ENCODE assay signal across 11 cellular contexts in genomic region chr2:144996225-144996795, GRCh38.
DNase-seq lines count a peak whose midpoint lies in the region; TF ChIP-seq lines count a peak whose summit lies in the region.
"Had no signal": no experiment of that assay in that cellular context is flagged by ENCODE, and none has a peak within 500 bp of the region (broad histone marks: within the 10 kb centered on the region; RNA-seq: fewer than 3 reads in every experiment).

No MANE protein-coding gene starts in this region.

- H3K9me3 ChIP-seq in SJCRH30 (replicated peaks): 0 out of 2 replicates have a peak, but pooled peaks cover 2% of the 10 kb centered on the region

- H3K4me1 Mint-ChIP-seq in osteocyte (ENCODE audit: unreplicated experiment): peaks cover 49% of the 10 kb centered on the region
- H3K4me1 Mint-ChIP-seq in activated T-helper 2 cell treated with anti-CD3 and anti-CD28 coated beads, Interferon-gamma antibody, Interleukin-2, Interleukin-4, amounts not matched to agents 10 μg/mL and 5 μg/mL and 100 μg/mL, durations not matched to agents 14 hours and 24 hours and 36 hours (ENCODE audit: low read depth): no peaks in the 10 kb centered on the region
- H3K4me1 Mint-ChIP-seq: activated naive CD8-positive, alpha-beta T cell treated with anti-CD3 and anti-CD28 coated beads, Interleukin-2, amount 10 ng/mL, durations not matched to agents 7 days and 5 days had no signal

- no peaks in the 10 kb centered on the region for H3K27me3 ChIP-seq in BJ (ENCODE audit: control insufficient read depth, insufficient read depth, low read length)
- H3K27me3 ChIP-seq in SJCRH30: no peaks in the 10 kb centered on the region

- H3K27ac ChIP-seq in SJCRH30: peak overlapping the region; percentile 3; the same call in 1 of the 2 replicates

- H3K27me3 Mint-ChIP-seq in osteocyte (ENCODE audit: unreplicated experiment): no peaks in the 10 kb centered on the region
- no peaks in the 10 kb centered on the region for H3K27me3 Mint-ChIP-seq in activated T-helper 2 cell treated with anti-CD3 and anti-CD28 coated beads, Interferon-gamma antibody, Interleukin-2, Interleukin-4, amounts not matched to agents 10 μg/mL and 5 μg/mL and 100 μg/mL, durations not matched to agents 14 hours and 24 hours and 36 hours (ENCODE audit: low read depth)

- peak; percentile 85 for DNase-seq in BJ (ENCODE audit: low read depth)
- DNase-seq in SJCRH30: no peak
- peak; percentile 27 for DNase-seq in fibroblast of gingiva (ENCODE audit: low read depth)
- no peak for DNase-seq in osteocyte (ENCODE audit: extremely low spot score, unreplicated experiment)
- no peak for DNase-seq in activated CD4-positive, alpha-beta T cell treated with anti-CD3 and anti-CD28 coated beads for 4 hours
- no peak for DNase-seq in epidermal melanocyte (ENCODE audit: insufficient read length, low spot score)
- no peak for DNase-seq in DMS53 (lab: John Stamatoyannopoulos, UW)
- no peak for DNase-seq in activated T-helper 2 cell treated with anti-CD3 and anti-CD28 coated beads, Interferon-gamma antibody, Interleukin-2, Interleukin-4, amounts not matched to agents 10 μg/mL and 5 μg/mL and 100 μg/mL, durations not matched to agents 14 hours and 24 hours and 36 hours (ENCODE audit: low spot score)
- DNase-seq: activated naive CD8-positive, alpha-beta T cell treated with anti-CD3 and anti-CD28 coated beads, Interleukin-2, amount 10 ng/mL, durations not matched to agents 7 days and 5 days; effector memory CD4-positive, alpha-beta T cell; NCI-H2171 treated with DMSO at 0.1 percent for 48 hours had no signal

- H3K4me3 ChIP-seq in BJ (ENCODE audit: low read depth, low read length) (no peak overlapping the region), SJCRH30 (no peak overlapping the region)

- H3K27ac Mint-ChIP-seq in osteocyte (ENCODE audit: unreplicated experiment): peak overlapping the region; percentile 84
- no peak overlapping the region for H3K27ac Mint-ChIP-seq in activated T-helper 2 cell treated with anti-CD3 and anti-CD28 coated beads, Interferon-gamma antibody, Interleukin-2, Interleukin-4, amounts not matched to agents 10 μg/mL and 5 μg/mL and 100 μg/mL, durations not matched to agents 14 hours and 24 hours and 36 hours
- H3K27ac Mint-ChIP-seq: activated naive CD8-positive, alpha-beta T cell treated with anti-CD3 and anti-CD28 coated beads, Interleukin-2, amount 10 ng/mL, durations not matched to agents 7 days and 5 days had no signal

- no peaks in the 10 kb centered on the region for H3K36me3 ChIP-seq in BJ (ENCODE audit: control insufficient read depth, insufficient read depth, low read length)
- no peaks in the 10 kb centered on the region for H3K36me3 ChIP-seq in SJCRH30

- TF ChIP-seq CTCF in BJ (IDR thresholded peaks at IDR 0.05; ENCODE audit: insufficient read depth, low read depth, low read length): no peak
- no peak for TF ChIP-seq CTCF in osteocyte (IDR thresholded peaks at IDR 0.05)

- H3K36me3 Mint-ChIP-seq in osteocyte (ENCODE audit: unreplicated experiment): no peaks in the 10 kb centered on the region
- H3K36me3 Mint-ChIP-seq in activated T-helper 2 cell treated with anti-CD3 and anti-CD28 coated beads, Interferon-gamma antibody, Interleukin-2, Interleukin-4, amounts not matched to agents 10 μg/mL and 5 μg/mL and 100 μg/mL, durations not matched to agents 14 hours and 24 hours and 36 hours (ENCODE audit: low read depth): no peaks in the 10 kb centered on the region
- H3K36me3 Mint-ChIP-seq: activated naive CD8-positive, alpha-beta T cell treated with anti-CD3 and anti-CD28 coated beads, Interleukin-2, amount 10 ng/mL, durations not matched to agents 7 days and 5 days had no signal

- H3K4me3 Mint-ChIP-seq in osteocyte (ENCODE audit: unreplicated experiment): peak overlapping the region; percentile 41
- H3K4me3 Mint-ChIP-seq in activated T-helper 2 cell treated with anti-CD3 and anti-CD28 coated beads, Interferon-gamma antibody, Interleukin-2, Interleukin-4, amounts not matched to agents 10 μg/mL and 5 μg/mL and 100 μg/mL, durations not matched to agents 14 hours and 24 hours and 36 hours (ENCODE audit: low read depth): no peak overlapping the region
- H3K4me3 Mint-ChIP-seq: activated naive CD8-positive, alpha-beta T cell treated with anti-CD3 and anti-CD28 coated beads, Interleukin-2, amount 10 ng/mL, durations not matched to agents 7 days and 5 days had no signal

- POLR2A ChIA-PET in BJ (lab: Charles Lee): no interaction called here

- no peaks in the 10 kb centered on the region for H3K9me3 Mint-ChIP-seq in osteocyte (ENCODE audit: unreplicated experiment)
- H3K9me3 Mint-ChIP-seq in activated T-helper 2 cell treated with anti-CD3 and anti-CD28 coated beads, Interferon-gamma antibody, Interleukin-2, Interleukin-4, amounts not matched to agents 10 μg/mL and 5 μg/mL and 100 μg/mL, durations not matched to agents 14 hours and 24 hours and 36 hours: no peaks in the 10 kb centered on the region
- H3K9me3 Mint-ChIP-seq: activated naive CD8-positive, alpha-beta T cell treated with anti-CD3 and anti-CD28 coated beads, Interleukin-2, amount 10 ng/mL, durations not matched to agents 7 days and 5 days had no signal

- CTCF ChIA-PET in BJ (lab: Yijun Ruan, JAX): interaction anchor here (1.0 kb wide), 1 partner anchor 13 kb away, joined by 3 read pairs; no protein-coding TSS in a partner anchor

- intact Hi-C loops in activated T-helper 2 cell treated with anti-CD3 and anti-CD28 coated beads, Interferon-gamma antibody, Interleukin-2, Interleukin-4, amounts not matched to agents 10 μg/mL and 5 μg/mL and 100 μg/mL, durations not matched to agents 14 hours and 24 hours and 36 hours (cut with micrococcal nuclease): no loop called here

- peaks cover 18% of the 10 kb centered on the region for H3K4me1 ChIP-seq in SJCRH30

Comparison
In these comparisons a context has a peak if more than half of its experiments do, and no peak if none do; other contexts are left out.
1. DNase-seq: peak in BJ (single experiment) and fibroblast of gingiva (single experiment); none in SJCRH30 (0 of 2), osteocyte (single experiment), activated CD4-positive, alpha-beta T cell treated with anti-CD3 and anti-CD28 coated beads for 4 hours (0 of 2), epidermal melanocyte (single experiment), DMS53 (single experiment) and activated T-helper 2 cell treated with anti-CD3 and anti-CD28 coated beads, Interferon-gamma antibody, Interleukin-2, Interleukin-4, amounts not matched to agents 10 μg/mL and 5 μg/mL and 100 μg/mL, durations not matched to agents 14 hours and 24 hours and 36 hours (single experiment).